8 cellular contexts compared by ENCODE assay signal in genomic region chrX:115344885-115345653, GRCh38. TPM values are rescaled to one million over a fixed set of nuclear protein-coding genes. Genes with fewer than 3 reads are reported as not detected.
A peak's percentile ranks its signal among the peaks of the same experiment; 100 is the strongest.
DNase-seq lines count a peak whose midpoint lies in the region; ATAC-seq and TF ChIP-seq lines count a peak whose summit lies in the region.

No MANE protein-coding gene starts in this region.

- intact Hi-C loops in esophagus muscularis mucosa (cut with DNase I) (no loop called here), mucosa of descending colon (cut with DNase I, micrococcal nuclease) (no loop called here), aorta (cut with DNase I) (no loop called here)

- H3K4me3 ChIP-seq in HUES48 (ENCODE audit: low read depth, low read length), result no peak overlapping the region
- H3K4me3 ChIP-seq in esophagus muscularis mucosa, result no peak overlapping the region
- no peak overlapping the region for H3K4me3 ChIP-seq in mucosa of descending colon
- no peak overlapping the region for H3K4me3 ChIP-seq in aorta (ENCODE audit: low read length in 2 of 2)

- no peaks in the 10 kb centered on the region for H3K36me3 ChIP-seq in HUES48 (ENCODE audit: control insufficient read depth, insufficient read depth, low read length)
- H3K36me3 ChIP-seq in esophagus muscularis mucosa, result no peaks in the 10 kb centered on the region
- H3K36me3 ChIP-seq in mucosa of descending colon (ENCODE audit: low read depth), result no peaks in the 10 kb centered on the region
- H3K36me3 ChIP-seq in aorta (ENCODE audit: control insufficient read depth in 1 of 2, insufficient read depth in 2 of 2, low read length in 1 of 2), result no peaks in the 10 kb centered on the region

- WGBS in esophagus muscularis mucosa, result 23% methylated on average over 3 of the region's 3 CpGs
- 8 to 15% methylated on average over 3 of the region's 3 CpGs for WGBS in aorta, 2 donors

- DNase-seq in RKO (ENCODE audit: low spot score) (peak; percentile 43), esophagus muscularis mucosa (ENCODE audit: extremely low spot score) (peak; percentile 93), mucosa of descending colon (peak; percentile 56 to 71 (median 65)), aorta (peak; percentile 93 to 94), activated gamma-delta T cell (lab: John Stamatoyannopoulos, UW) (no peak)

- TF ChIP-seq POLR2A in esophagus muscularis mucosa (IDR thresholded peaks at IDR 0.05; ENCODE audit: low read depth), result no peak

- ATAC-seq in mucosa of descending colon, result peak; percentile 89
- ATAC-seq in aorta (ENCODE audit: low FRiP score), result peak; percentile 92
- no peak for ATAC-seq in HG02973 (IDR thresholded peaks at IDR 0.05; ENCODE audit: unreplicated experiment)
- ATAC-seq in HG03565 (IDR thresholded peaks at IDR 0.05; ENCODE audit: unreplicated experiment), result no peak

- no peak for TF ChIP-seq EP300 in esophagus muscularis mucosa (IDR thresholded peaks at IDR 0.05)

- H3K27me3 ChIP-seq in HUES48 (ENCODE audit: control insufficient read depth, insufficient read depth, low read length), result peaks cover 5% of the 10 kb centered on the region; the same call in 1 of the 2 replicates
- no peaks in the 10 kb centered on the region for H3K27me3 ChIP-seq in esophagus muscularis mucosa
- H3K27me3 ChIP-seq in aorta (ENCODE audit: control insufficient read depth in 1 of 2, insufficient read depth in 2 of 2, low read length in 1 of 2), result no peaks in the 10 kb centered on the region

- H3K9ac ChIP-seq in HUES48 (ENCODE audit: low read depth, low read length), result no peak overlapping the region

- H3K27ac ChIP-seq in HUES48 (ENCODE audit: low read depth, low read length), result peak overlapping the region; percentile 75
- peak overlapping the region; percentile 72 to 82 (median 78) for H3K27ac ChIP-seq in esophagus muscularis mucosa (replicated peaks in 1 of 4)
- peak overlapping the region; percentile 67 to 71 for H3K27ac ChIP-seq in aorta (ENCODE audit: low read depth in 1 of 2, low read length in 2 of 2)

- H3K9me3 ChIP-seq in HUES48 (ENCODE audit: control insufficient read depth, insufficient read depth, low read length), result peaks cover 7% of the 10 kb centered on the region; the same call in 1 of the 2 replicates
- no peaks in the 10 kb centered on the region for H3K9me3 ChIP-seq in esophagus muscularis mucosa
- H3K9me3 ChIP-seq in mucosa of descending colon, result no peaks in the 10 kb centered on the region
- H3K9me3 ChIP-seq in aorta (ENCODE audit: control insufficient read depth, low read length), result no peaks in the 10 kb centered on the region

- TF ChIP-seq CTCF in esophagus muscularis mucosa (IDR thresholded peaks at IDR 0.05), result no peak
- no peak for TF ChIP-seq CTCF in mucosa of descending colon (IDR thresholded peaks at IDR 0.05)

- H3K4me1 ChIP-seq in HUES48 (ENCODE audit: control insufficient read depth, insufficient read depth, low read length) (peaks cover 16% of the 10 kb centered on the region), esophagus muscularis mucosa (peaks cover 12 to 28% (median 20%) of the 10 kb centered on the region in 4 donors), mucosa of descending colon (ENCODE audit: low read depth) (no peaks in the 10 kb centered on the region), aorta (ENCODE audit: control insufficient read depth in 1 of 2, insufficient read depth in 2 of 2, low read length in 2 of 2) (peaks cover 0 to 1% of the 10 kb centered on the region in 2 donors)

RNA-seq across cellular contexts. Expression of gene LUZP4, which starts 55.6 kb away (rescaled TPM):
- total RNA-seq in esophagus muscularis mucosa (not detected), mucosa of descending colon (not detected), aorta (not detected)
- not detected for polyA plus RNA-seq in aorta

Comparison
In these comparisons a context has a peak if more than half of its experiments do, and no peak if none do; other contexts are left out.
1. ATAC-seq: peak in mucosa of descending colon (single experiment) and aorta (single experiment); none in HG02973 (single experiment) and HG03565 (single experiment).
2. Peak in every context shown above with its lines, with median percentiles within 50 percentile points of each other: H3K27ac ChIP-seq.